8 cellular contexts compared by ENCODE assay signal in the genomic region with DNA sequence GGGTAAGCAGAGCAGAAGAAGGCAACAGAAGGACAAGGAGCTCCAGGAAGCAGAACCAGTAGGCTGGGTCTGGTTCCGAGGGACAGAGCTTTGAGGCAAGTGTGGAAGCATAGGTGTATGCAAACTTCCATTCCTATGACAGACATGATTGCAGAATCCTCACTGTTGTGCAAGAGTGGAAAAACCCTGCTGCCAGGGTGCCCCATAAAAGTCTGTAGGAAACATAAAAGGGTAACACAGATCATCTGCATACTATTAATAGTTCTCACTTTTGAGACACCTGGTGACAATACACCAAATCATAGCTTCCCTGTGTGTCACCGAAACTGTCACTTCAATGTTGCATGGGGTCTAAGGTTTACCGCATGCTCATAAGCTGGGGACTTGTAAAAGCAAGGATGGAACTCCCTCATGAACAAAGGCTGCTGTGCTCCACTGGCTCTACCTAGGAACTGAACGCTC. TPM values are rescaled to one million over a fixed set of nuclear protein-coding genes. Genes with fewer than 3 reads are reported as not detected.
DNase-seq lines count a peak whose midpoint lies in the region; ATAC-seq, FAIRE-seq and TF ChIP-seq lines count a peak whose summit lies in the region.

No MANE protein-coding gene starts in this region.

- DNase-seq in activated T-cell treated with anti-CD3 and anti-CD28 coated beads, Interleukin-2, amount 50 U/mL, for 4 hours = no peak
- no peak for DNase-seq in activated T-cell treated with anti-CD3 and anti-CD28 coated beads for 4 hours
- DNase-seq in activated naive CD4-positive, alpha-beta T cell treated with anti-CD3 and anti-CD28 coated beads for 36 hours = peak; percentile 77
- DNase-seq in stimulated activated effector memory CD8-positive, alpha-beta T cell treated with anti-CD3 and anti-CD28 coated beads, Interleukin-12 subunit alpha, Interleukin-12 subunit beta, amount 100 ng/mL, for 72 hours (ENCODE audit: low spot score in 2 of 2) = no peak
- DNase-seq in NCI-H2029 (lab: John Stamatoyannopoulos, UW) = no peak
- no peak for DNase-seq in foreskin melanocyte
- no peak for DNase-seq in kidney

- peak overlapping the region; percentile 62 for H3K27ac Mint-ChIP-seq in activated naive CD4-positive, alpha-beta T cell treated with anti-CD3 and anti-CD28 coated beads for 36 hours
- peak overlapping the region; percentile 60 for H3K27ac Mint-ChIP-seq in stimulated activated effector memory CD8-positive, alpha-beta T cell treated with anti-CD3 and anti-CD28 coated beads, Interleukin-12 subunit alpha, Interleukin-12 subunit beta, amount 100 ng/mL, for 72 hours

- no peaks in the 10 kb centered on the region for H3K9me3 ChIP-seq in kidney (ENCODE audit: control insufficient read depth in 1 of 2, low read length in 2 of 2)

- H3K36me3 Mint-ChIP-seq in activated T-cell treated with anti-CD3 and anti-CD28 coated beads, Interleukin-2, amount 50 U/mL, for 4 hours (ENCODE audit: insufficient read depth) = peaks cover 40% of the 10 kb centered on the region
- H3K36me3 Mint-ChIP-seq in activated naive CD4-positive, alpha-beta T cell treated with anti-CD3 and anti-CD28 coated beads for 36 hours (ENCODE audit: low read depth) = peaks cover 37% of the 10 kb centered on the region
- peaks cover 63% of the 10 kb centered on the region for H3K36me3 Mint-ChIP-seq in stimulated activated effector memory CD8-positive, alpha-beta T cell treated with anti-CD3 and anti-CD28 coated beads, Interleukin-12 subunit alpha, Interleukin-12 subunit beta, amount 100 ng/mL, for 72 hours

- H3K4me1 ChIP-seq in kidney (ENCODE audit: control insufficient read depth in 1 of 2, insufficient read depth in 1 of 2, low read depth in 1 of 2, low read length in 2 of 2) = peaks cover 4 to 17% of the 10 kb centered on the region in 2 donors

- CTCF ChIA-PET in activated naive CD4-positive, alpha-beta T cell treated with anti-CD3 and anti-CD28 coated beads for 36 hours (lab: Charles Lee) = no interaction called here

- intact Hi-C loops in activated naive CD4-positive, alpha-beta T cell treated with anti-CD3 and anti-CD28 coated beads for 36 hours (cut with micrococcal nuclease) = loop anchor here (1.0 kb wide), 1 partner anchor 39 kb away; no protein-coding TSS in a partner anchor
- intact Hi-C loops in kidney (cut with DNase I) = no loop called here

- no peak for FAIRE-seq in kidney (lab: Jason Lieb, UNC)

- peaks cover 10 to 31% of the 10 kb centered on the region in 2 donors for H3K36me3 ChIP-seq in kidney (ENCODE audit: control insufficient read depth in 1 of 2, insufficient read depth in 2 of 2, low read length in 2 of 2)

- H3K27me3 Mint-ChIP-seq in activated T-cell treated with anti-CD3 and anti-CD28 coated beads, Interleukin-2, amount 50 U/mL, for 4 hours (ENCODE audit: low read depth) = no peaks in the 10 kb centered on the region
- no peaks in the 10 kb centered on the region for H3K27me3 Mint-ChIP-seq in activated naive CD4-positive, alpha-beta T cell treated with anti-CD3 and anti-CD28 coated beads for 36 hours (ENCODE audit: low read depth)

- no peak overlapping the region for H3K9ac ChIP-seq in kidney (ENCODE audit: low read length in 2 of 2)

- peak; percentile 78 to 82 for ATAC-seq in activated T-cell treated with anti-CD3 and anti-CD28 coated beads, Interleukin-2, amount 50 U/mL, for 4 hours
- peak; percentile 70 for ATAC-seq in HG02763 (IDR thresholded peaks at IDR 0.05; ENCODE audit: unreplicated experiment)
- ATAC-seq in stimulated activated effector memory CD8-positive, alpha-beta T cell treated with anti-CD3 and anti-CD28 coated beads, Interleukin-12 subunit alpha, Interleukin-12 subunit beta, amount 100 ng/mL, for 72 hours = peak; percentile 47

- no peak overlapping the region for H3K4me3 ChIP-seq in kidney (ENCODE audit: low read length in 2 of 2)

- no peaks in the 10 kb centered on the region for H3K9me3 Mint-ChIP-seq in activated T-cell treated with anti-CD3 and anti-CD28 coated beads, Interleukin-2, amount 50 U/mL, for 4 hours
- no peaks in the 10 kb centered on the region for H3K9me3 Mint-ChIP-seq in activated naive CD4-positive, alpha-beta T cell treated with anti-CD3 and anti-CD28 coated beads for 36 hours
- no peaks in the 10 kb centered on the region for H3K9me3 Mint-ChIP-seq in stimulated activated effector memory CD8-positive, alpha-beta T cell treated with anti-CD3 and anti-CD28 coated beads, Interleukin-12 subunit alpha, Interleukin-12 subunit beta, amount 100 ng/mL, for 72 hours

- no peak for TF ChIP-seq CTCF in kidney (IDR thresholded peaks at IDR 0.05; ENCODE audit: borderline replicate concordance, extremely low read depth, insufficient read depth)

- peaks cover 56% of the 10 kb centered on the region for H3K4me1 Mint-ChIP-seq in activated T-cell treated with anti-CD3 and anti-CD28 coated beads, Interleukin-2, amount 50 U/mL, for 4 hours (ENCODE audit: low read depth)
- H3K4me1 Mint-ChIP-seq in activated naive CD4-positive, alpha-beta T cell treated with anti-CD3 and anti-CD28 coated beads for 36 hours (ENCODE audit: low read depth) = peaks cover 56% of the 10 kb centered on the region
- H3K4me1 Mint-ChIP-seq in stimulated activated effector memory CD8-positive, alpha-beta T cell treated with anti-CD3 and anti-CD28 coated beads, Interleukin-12 subunit alpha, Interleukin-12 subunit beta, amount 100 ng/mL, for 72 hours = peaks cover 40% of the 10 kb centered on the region

- no peak overlapping the region for H3K4me3 Mint-ChIP-seq in activated T-cell treated with anti-CD3 and anti-CD28 coated beads, Interleukin-2, amount 50 U/mL, for 4 hours
- no peak overlapping the region for H3K4me3 Mint-ChIP-seq in activated naive CD4-positive, alpha-beta T cell treated with anti-CD3 and anti-CD28 coated beads for 36 hours
- no peak overlapping the region for H3K4me3 Mint-ChIP-seq in stimulated activated effector memory CD8-positive, alpha-beta T cell treated with anti-CD3 and anti-CD28 coated beads, Interleukin-12 subunit alpha, Interleukin-12 subunit beta, amount 100 ng/mL, for 72 hours

- no peak overlapping the region for H3K27ac ChIP-seq in kidney (ENCODE audit: low read depth in 2 of 2, low read length in 2 of 2)

RNA-seq across cellular contexts. Expression of a gene that starts 39.7 kb away (rescaled TPM):
- 10 to 100 TPM; 69.5 to 83.6 (median 73.1) TPM for total RNA-seq in activated T-cell treated with anti-CD3 and anti-CD28 coated beads, Interleukin-2, amount 50 U/mL, for 4 hours
- 10 to 100 TPM; 48.6 to 49.2 TPM for total RNA-seq in activated naive CD4-positive, alpha-beta T cell treated with anti-CD3 and anti-CD28 coated beads for 36 hours
- total RNA-seq in kidney = 71.8 TPM
- 26.8 TPM for polyA plus RNA-seq in kidney (ENCODE audit: insufficient read depth, low read depth, low replicate concordance)
